In genomic region chr9:1938675-1939170, GRCh38 we compare ENCODE assay signal across 15 cellular contexts.
A peak's percentile ranks its signal among the peaks of the same experiment; 100 is the strongest.
DNase-seq lines count a peak whose midpoint lies in the region; ATAC-seq lines count a peak whose summit lies in the region.
"Had no signal": no experiment of that assay in that cellular context is flagged by ENCODE, and none has a peak within 500 bp of the region (broad histone marks: within the 10 kb centered on the region; RNA-seq: fewer than 3 reads in every experiment).

No MANE protein-coding gene starts in this region.

- DNase-seq in NCI-H774 (lab: John Stamatoyannopoulos, UW) (no peak), NK-92 (lab: John Stamatoyannopoulos, UW; ENCODE audit: unreplicated experiment) (no peak), SHP77 treated with DMSO at 0.1 percent for 48 hours (lab: John Stamatoyannopoulos, UW) (no peak)
- no peak for DNase-seq in stimulated activated CD8-positive, alpha-beta memory T cell treated with anti-CD3 and anti-CD28 coated beads, Interleukin-4, amount 100 ng/mL, for 48 hours
- DNase-seq: 8988T; activated CD8-positive, alpha-beta memory T cell treated with anti-CD3 and anti-CD28 coated beads, Interleukin-2, amount 50 U/mL, for 48 hours; amygdala; COR-L47; NCI-H446 treated with DMSO at 0.1 percent for 48 hours; retina had no signal

- ATAC-seq in GM19043 (IDR thresholded peaks at IDR 0.05; ENCODE audit: low read depth, unreplicated experiment), result peak; percentile 74
- peak; percentile 61 for ATAC-seq in HG02588 (IDR thresholded peaks at IDR 0.05; ENCODE audit: unreplicated experiment)
- ATAC-seq in HG03354 (IDR thresholded peaks at IDR 0.05; ENCODE audit: poor library complexity, severe bottlenecking, unreplicated experiment), result peak; percentile 61

- peak overlapping the region; percentile 57; the same call in 1 of the 2 replicates for H3K4me3 ChIP-seq in GM08714 (ENCODE audit: low read length)
- H3K4me3 ChIP-seq: thoracic aorta had no signal
